32 cellular contexts compared by ENCODE assay signal in the genomic region with DNA sequence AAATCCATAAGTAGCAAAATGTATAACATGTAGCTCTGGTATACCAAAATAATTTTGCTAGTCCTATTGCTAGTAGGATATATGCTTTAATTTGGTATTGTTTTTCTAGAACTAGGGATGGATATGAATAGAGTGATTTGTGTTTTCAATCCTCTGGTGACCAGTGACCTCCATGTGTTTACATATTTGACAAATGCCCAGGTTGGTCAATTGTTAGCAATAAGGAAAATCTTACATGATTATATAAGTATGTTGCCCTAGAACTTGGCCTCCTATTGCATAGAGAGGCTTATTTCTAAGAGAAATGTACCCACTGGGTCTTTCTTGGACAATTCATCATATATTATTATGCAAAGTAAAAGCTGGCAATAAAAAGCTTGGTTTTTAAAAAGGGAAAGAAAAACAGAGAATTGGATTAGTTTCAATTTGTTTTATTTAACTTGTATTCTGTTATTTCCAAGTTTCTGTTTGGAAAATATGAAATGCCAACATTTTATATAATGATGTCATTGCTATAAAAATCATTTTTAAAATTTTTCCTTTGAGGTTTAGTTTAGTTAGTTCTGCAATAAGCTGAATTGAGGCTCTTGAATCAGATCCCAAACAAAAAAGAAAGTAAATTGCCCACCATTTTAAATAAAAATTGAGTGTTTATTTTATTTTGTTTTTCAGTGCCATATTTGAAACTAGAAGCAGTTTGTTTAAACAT.
"Had no signal": no experiment of that assay in that cellular context is flagged by ENCODE, and none has a peak within 500 bp of the region (broad histone marks: within the 10 kb centered on the region; RNA-seq: fewer than 3 reads in every experiment).

No MANE protein-coding gene starts in this region.

- DNase-seq: activated CD4-positive, alpha-beta memory T cell treated with anti-CD3 and anti-CD28 coated beads for 36 hours; activated CD4-positive, alpha-beta T cell treated with anti-CD3 and anti-CD28 coated beads for 36 hours; activated CD4-positive, alpha-beta T cell treated with anti-CD3 and anti-CD28 coated beads, Interleukin-2, amount 10 ng/mL, durations not matched to agents 24 days and 14 days; activated CD4-positive, CD25-positive, alpha-beta regulatory T cell; activated CD4-positive, CD25-positive, alpha-beta regulatory T cell treated with anti-CD3 and anti-CD28 coated beads, Interleukin-2, amount 50 U/mL, for 72 hours; activated CD8-positive, alpha-beta memory T cell treated with anti-CD3 and anti-CD28 coated beads, Interleukin-2, amount 10 ng/mL, durations not matched to agents 7 days and 5 days; activated CD8-positive, alpha-beta memory T cell treated with anti-CD3 and anti-CD28 coated beads, Interleukin-2, amount 50 U/mL, for 4 hours; activated CD8-positive, alpha-beta T cell treated with anti-CD3 and anti-CD28 coated beads, Interleukin-2, amount 10 ng/mL, durations not matched to agents 7 days and 5 days; activated gamma-delta T cell; activated naive CD4-positive, alpha-beta T cell; activated naive CD4-positive, alpha-beta T cell treated with anti-CD3 and anti-CD28 coated beads, Interleukin-2, amount 10 ng/mL, durations not matched to agents 7 days and 5 days; activated naive CD8-positive, alpha-beta T cell treated with anti-CD3 and anti-CD28 coated beads, Interleukin-2, amount 10 ng/mL, durations not matched to agents 7 days and 5 days; activated T-cell treated with anti-CD3 and anti-CD28 coated beads, Interleukin-2, amount 50 U/mL, for 1 hour; activated T-cell treated with anti-CD3 and anti-CD28 coated beads, Interleukin-2, amount 50 U/mL, for 48 hours; amniotic stem cell; anterior cingulate cortex; brain microvascular endothelial cell; cortex of kidney; dermis blood vessel endothelial cell; effector CD4-positive, alpha-beta T cell; effector memory CD8-positive, alpha-beta T cell; erythroblast; foreskin keratinocyte; gastrocnemius medialis; glutamatergic neuron; heart left ventricle; T-helper 2 cell had no signal

- H3K9me3 ChIP-seq: gastrocnemius medialis had no signal

- H3K27me3 ChIP-seq: brain microvascular endothelial cell, esophagus muscularis mucosa, foreskin keratinocyte, gastrocnemius medialis, heart left ventricle had no signal

- H3K4me3 ChIP-seq: esophagus muscularis mucosa, gastrocnemius medialis, heart left ventricle had no signal

- H3K4me1 ChIP-seq: foreskin keratinocyte, gastrocnemius medialis had no signal

- H3K36me3 ChIP-seq: brain microvascular endothelial cell, esophagus muscularis mucosa, gastrocnemius medialis, heart left ventricle had no signal

- FAIRE-seq: astrocyte, bronchial epithelial cell, colon had no signal

- ATAC-seq: activated CD4-positive, alpha-beta T cell treated with anti-CD3 and anti-CD28 coated beads for 36 hours; activated CD8-positive, alpha-beta memory T cell treated with anti-CD3 and anti-CD28 coated beads, Interleukin-2, amount 10 ng/mL, durations not matched to agents 7 days and 5 days; activated CD8-positive, alpha-beta T cell treated with anti-CD3 and anti-CD28 coated beads, Interleukin-2, amount 10 ng/mL, durations not matched to agents 7 days and 5 days; activated naive CD4-positive, alpha-beta T cell treated with anti-CD3 and anti-CD28 coated beads, Interleukin-2, amount 50 U/mL, for 72 hours; effector memory CD8-positive, alpha-beta T cell; gastrocnemius medialis; heart left ventricle had no signal

- H3K27ac ChIP-seq: brain microvascular endothelial cell, esophagus muscularis mucosa, foreskin keratinocyte, gastrocnemius medialis, heart left ventricle had no signal
